Comparison of ENCODE assay signal across 8 cellular contexts in genomic region chr17:35312790-35313711, GRCh38.
DNase-seq lines count a peak whose midpoint lies in the region; ATAC-seq and TF ChIP-seq lines count a peak whose summit lies in the region.

No MANE protein-coding gene starts in this region.

- DNase-seq in HK-2 (ENCODE audit: unreplicated experiment) (peak; percentile 24), activated T-cell treated with anti-CD3 and anti-CD28 coated beads for 48 hours (ENCODE audit: low read depth) (peak; percentile 67), fibroblast of lung (ENCODE audit: low read depth in 2 of 2) (peak; percentile 60 to 81)
- DNase-seq in naive thymus-derived CD8-positive, alpha-beta T cell = peak; percentile 65 to 97 (median 94)
- DNase-seq in stimulated activated effector memory CD8-positive, alpha-beta T cell treated with anti-CD3 and anti-CD28 coated beads, Interleukin-12 subunit alpha, Interleukin-12 subunit beta, amount 100 ng/mL, for 72 hours (ENCODE audit: low spot score in 2 of 2) = peak; percentile 56 to 88

- H3K27me3 Mint-ChIP-seq in naive thymus-derived CD8-positive, alpha-beta T cell = no peaks in the 10 kb centered on the region

- ATAC-seq in GM18517 (IDR thresholded peaks at IDR 0.05; ENCODE audit: unreplicated experiment) = peak; percentile 84
- ATAC-seq in naive thymus-derived CD8-positive, alpha-beta T cell = peak; percentile 87 to 91
- ATAC-seq in stimulated activated effector memory CD8-positive, alpha-beta T cell treated with anti-CD3 and anti-CD28 coated beads, Interleukin-12 subunit alpha, Interleukin-12 subunit beta, amount 100 ng/mL, for 72 hours = peak; percentile 95

- no peaks in the 10 kb centered on the region for H3K9me3 ChIP-seq in OCI-LY3 (ENCODE audit: insufficient read depth, low read length)
- no peaks in the 10 kb centered on the region for H3K9me3 ChIP-seq in fibroblast of lung (ENCODE audit: control insufficient read depth, insufficient read depth, low read depth, low read length)

- peaks cover 0 to 7% (median 0%) of the 10 kb centered on the region in 9 donors for H3K9me3 Mint-ChIP-seq in naive thymus-derived CD8-positive, alpha-beta T cell
- no peaks in the 10 kb centered on the region for H3K9me3 Mint-ChIP-seq in stimulated activated effector memory CD8-positive, alpha-beta T cell treated with anti-CD3 and anti-CD28 coated beads, Interleukin-12 subunit alpha, Interleukin-12 subunit beta, amount 100 ng/mL, for 72 hours

- H3K4me2 ChIP-seq in OCI-LY3 (ENCODE audit: low read length) = peak overlapping the region; percentile 89
- H3K4me2 ChIP-seq in fibroblast of lung (ENCODE audit: extremely low read depth, insufficient read depth, low read length) = peak overlapping the region; percentile 72

- H3K4me3 ChIP-seq in ACC112 (ENCODE audit: low read depth, low read length) = peak overlapping the region; percentile 54
- H3K4me3 ChIP-seq in OCI-LY3 (ENCODE audit: low read length) = peak overlapping the region; percentile 76
- no peak overlapping the region for H3K4me3 ChIP-seq in fibroblast of lung (replicated peaks in 1 of 4; ENCODE audit: control extremely low read depth in 1 of 4, insufficient read depth in 1 of 4, low read depth in 3 of 4, low read length in 4 of 4)

- H3K27ac ChIP-seq in ACC112 (ENCODE audit: low read depth, low read length) (no peak overlapping the region), OCI-LY3 (ENCODE audit: low read length) (no peak overlapping the region), fibroblast of lung (ENCODE audit: insufficient read depth, low read length) (no peak overlapping the region)

- peak overlapping the region; percentile 63 for H2AFZ ChIP-seq in ACC112 (ENCODE audit: low read length, unreplicated experiment)
- peak overlapping the region; percentile 95 for H2AFZ ChIP-seq in OCI-LY3 (ENCODE audit: low read depth, low read length)
- H2AFZ ChIP-seq in fibroblast of lung (ENCODE audit: low read length) = peak overlapping the region; percentile 66

- TF ChIP-seq CTCF in OCI-LY3 (IDR thresholded peaks at IDR 0.05; ENCODE audit: low read depth, low read length) = peak; percentile 83
- peak; percentile 74 to 81 for TF ChIP-seq CTCF in fibroblast of lung (conservative IDR thresholded peaks at IDR 0.05 in 1 of 2, IDR thresholded peaks at IDR 0.05 in 1 of 2; ENCODE audit: low read depth in 1 of 2, low read length in 2 of 2)

- H3K27ac Mint-ChIP-seq in naive thymus-derived CD8-positive, alpha-beta T cell = peak overlapping the region; percentile 97 to 99 (median 98)
- H3K27ac Mint-ChIP-seq in stimulated activated effector memory CD8-positive, alpha-beta T cell treated with anti-CD3 and anti-CD28 coated beads, Interleukin-12 subunit alpha, Interleukin-12 subunit beta, amount 100 ng/mL, for 72 hours = peak overlapping the region; percentile 96

- peaks cover 39 to 63% (median 54%) of the 10 kb centered on the region in 4 donors for H3K4me1 Mint-ChIP-seq in naive thymus-derived CD8-positive, alpha-beta T cell
- peaks cover 47% of the 10 kb centered on the region for H3K4me1 Mint-ChIP-seq in stimulated activated effector memory CD8-positive, alpha-beta T cell treated with anti-CD3 and anti-CD28 coated beads, Interleukin-12 subunit alpha, Interleukin-12 subunit beta, amount 100 ng/mL, for 72 hours

- H4K20me1 ChIP-seq in OCI-LY3 (ENCODE audit: insufficient read depth, low read length) (no peaks in the 10 kb centered on the region), fibroblast of lung (ENCODE audit: control insufficient read depth, extremely low read depth, insufficient read depth, low read length) (no peaks in the 10 kb centered on the region)

- POLR2A ChIA-PET in naive thymus-derived CD8-positive, alpha-beta T cell (lab: Charles Lee) = interaction anchor here (0.5 to 6.2 kb wide), 40 partner anchors 9 to 496 kb away, joined by 3 to 153 read pairs (median 4); partner anchors contain the start of genes PEX12, SLFN11, SLFN12L and SLFN13

- H3K36me3 Mint-ChIP-seq in naive thymus-derived CD8-positive, alpha-beta T cell = peaks cover 0 to 5% (median 2%) of the 10 kb centered on the region in 3 donors
- H3K36me3 Mint-ChIP-seq in stimulated activated effector memory CD8-positive, alpha-beta T cell treated with anti-CD3 and anti-CD28 coated beads, Interleukin-12 subunit alpha, Interleukin-12 subunit beta, amount 100 ng/mL, for 72 hours = peaks cover 6% of the 10 kb centered on the region

- H3K4me1 ChIP-seq in ACC112 (ENCODE audit: control insufficient read depth, insufficient read depth, low read length, unreplicated experiment) (peaks cover 22% of the 10 kb centered on the region), OCI-LY3 (ENCODE audit: low read length) (peaks cover 20% of the 10 kb centered on the region), fibroblast of lung (ENCODE audit: control insufficient read depth, extremely low read depth, insufficient read depth, low read length) (peaks cover 14% of the 10 kb centered on the region)

- H3K79me2 ChIP-seq in ACC112 (ENCODE audit: control insufficient read depth, insufficient read depth, low read length, unreplicated experiment) (no peaks in the 10 kb centered on the region), OCI-LY3 (ENCODE audit: low read length) (no peaks in the 10 kb centered on the region), fibroblast of lung (ENCODE audit: control insufficient read depth, insufficient read depth, low read length) (no peaks in the 10 kb centered on the region)

- H3K36me3 ChIP-seq in ACC112 (ENCODE audit: insufficient read depth, low read length) (no peaks in the 10 kb centered on the region), OCI-LY3 (replicated peaks; ENCODE audit: low read depth, low read length) (no peaks in the 10 kb centered on the region), fibroblast of lung (ENCODE audit: control insufficient read depth, insufficient read depth, low read length) (no peaks in the 10 kb centered on the region)

- no peaks in the 10 kb centered on the region for H3K27me3 ChIP-seq in ACC112 (ENCODE audit: insufficient read depth, low read length)
- peaks cover 4% of the 10 kb centered on the region; the same call in 1 of the 2 replicates for H3K27me3 ChIP-seq in OCI-LY3 (ENCODE audit: low read depth, low read length)
- H3K27me3 ChIP-seq in fibroblast of lung (ENCODE audit: control insufficient read depth, insufficient read depth, low read length) = no peaks in the 10 kb centered on the region

- peak overlapping the region; percentile 51 for H3K9ac ChIP-seq in OCI-LY3 (ENCODE audit: low read length)
- H3K9ac ChIP-seq in fibroblast of lung (ENCODE audit: insufficient read depth, low read length) = no peak overlapping the region

- peak overlapping the region; percentile 91 to 100 (median 96) for H3K4me3 Mint-ChIP-seq in naive thymus-derived CD8-positive, alpha-beta T cell
- H3K4me3 Mint-ChIP-seq in stimulated activated effector memory CD8-positive, alpha-beta T cell treated with anti-CD3 and anti-CD28 coated beads, Interleukin-12 subunit alpha, Interleukin-12 subunit beta, amount 100 ng/mL, for 72 hours = peak overlapping the region; percentile 95

Comparison
In these comparisons a context has a peak if more than half of its experiments do, and no peak if none do; other contexts are left out.
1. H3K4me3 ChIP-seq: peak in ACC112 (single experiment) and OCI-LY3 (single experiment); none in fibroblast of lung (0 of 4).
2. DNase-seq: peak in every context shown above with its lines; median percentile 94 in naive thymus-derived CD8-positive, alpha-beta T cell; 72 in stimulated activated effector memory CD8-positive, alpha-beta T cell treated with anti-CD3 and anti-CD28 coated beads, Interleukin-12 subunit alpha, Interleukin-12 subunit beta, amount 100 ng/mL, for 72 hours; 70 in fibroblast of lung; 67 in activated T-cell treated with anti-CD3 and anti-CD28 coated beads for 48 hours; 24 in HK-2.
3. Peak in every context shown above with its lines, with median percentiles within 50 percentile points of each other: H2AFZ ChIP-seq and ATAC-seq.